Comparison of ENCODE assay signal across 2 cellular contexts in genomic region chr14:32255855-32256254, GRCh38.
TF ChIP-seq lines count a peak whose summit lies in the region.

No MANE protein-coding gene starts in this region.

TF ChIP-seq in SK-N-SH, 30 proteins besides CTCF, POLR2A, EP300 and RAD21:
- TF ChIP-seq NRF1 (IDR thresholded peaks at IDR 0.05; ENCODE audit: low read depth, low read length): no peak

TF ChIP-seq in SK-N-SH treated with all-trans-retinoic acid at 6 μM for 48 hours, 23 proteins besides CTCF, POLR2A, EP300 and RAD21:
- no peak for TF ChIP-seq BACH2 (CRISPR knock-in tag; IDR thresholded peaks at IDR 0.05; ENCODE audit: borderline replicate concordance)
- no peak for TF ChIP-seq GLIS3 (CRISPR knock-in tag; IDR thresholded peaks at IDR 0.05)
- TF ChIP-seq POU6F1 (CRISPR knock-in tag; IDR thresholded peaks at IDR 0.05; ENCODE audit: borderline replicate concordance, low read depth): no peak
- no peak for TF ChIP-seq ZNF565 (CRISPR knock-in tag; conservative IDR thresholded peaks at IDR 0.05; ENCODE audit: low read depth)
- no peak for TF ChIP-seq TSHZ2 (CRISPR knock-in tag; IDR thresholded peaks at IDR 0.05)
- TF ChIP-seq CREB5 (CRISPR knock-in tag; IDR thresholded peaks at IDR 0.05; ENCODE audit: low read depth): no peak
